Comparison of ENCODE assay signal across 1 cellular context in genomic region chr9:112061152-112061740, GRCh38.
TF ChIP-seq lines count a peak whose summit lies in the region.

No MANE protein-coding gene starts in this region.

TF ChIP-seq in SK-N-SH, 30 proteins besides CTCF, POLR2A, EP300 and RAD21 (continued from another document):
- TF ChIP-seq PBX3 (IDR thresholded peaks at IDR 0.05) (peak; percentile 94), MXI1 (IDR thresholded peaks at IDR 0.05; ENCODE audit: low read depth, low read length) (no peak), USF2 (IDR thresholded peaks at IDR 0.05; ENCODE audit: borderline replicate concordance, low read depth, low read length) (no peak), TAF1 (IDR thresholded peaks at IDR 0.05; ENCODE audit: borderline replicate concordance, low read depth, low read length) (no peak), CHD2 (IDR thresholded peaks at IDR 0.05; ENCODE audit: low read length, partially characterized antibody) (no peak), FOXJ3 (CRISPR knock-in tag; IDR thresholded peaks at IDR 0.05) (no peak), YY1 (IDR thresholded peaks at IDR 0.05; ENCODE audit: low read depth) (no peak; the same call in 1 of the 2 replicates), NRF1 (IDR thresholded peaks at IDR 0.05; ENCODE audit: low read depth, low read length) (no peak), FOSL2 (IDR thresholded peaks at IDR 0.05; ENCODE audit: borderline replicate concordance, low read depth) (peak; percentile 97), GATA2 (CRISPR knock-in tag; IDR thresholded peaks at IDR 0.05) (no peak), SMC3 (IDR thresholded peaks at IDR 0.05; ENCODE audit: low read depth, low read length) (no peak), RFX5 (IDR thresholded peaks at IDR 0.05; ENCODE audit: low read length) (no peak), FOXM1 (IDR thresholded peaks at IDR 0.05; ENCODE audit: low read depth) (no peak), NFIC (IDR thresholded peaks at IDR 0.05; ENCODE audit: borderline replicate concordance) (peak; percentile 82), IRF3 (IDR thresholded peaks at IDR 0.05; ENCODE audit: low read depth, low read length) (no peak), RCOR1 (IDR thresholded peaks at IDR 0.05; ENCODE audit: low read length) (no peak), USF1 (IDR thresholded peaks at IDR 0.05; ENCODE audit: borderline replicate concordance, low read depth) (no peak; the same call in 1 of the 2 replicates)
